ENCODE assay signal across 10 cellular contexts in genomic region chr3:123344175-123344908, GRCh38.
DNase-seq lines count a peak whose midpoint lies in the region; ATAC-seq, FAIRE-seq and TF ChIP-seq lines count a peak whose summit lies in the region.
"Had no signal": no experiment of that assay in that cellular context is flagged by ENCODE, and none has a peak within 500 bp of the region (broad histone marks: within the 10 kb centered on the region; RNA-seq: fewer than 3 reads in every experiment).

No MANE protein-coding gene starts in this region.

- TF ChIP-seq EP300 in H1 (IDR thresholded peaks at IDR 0.05; ENCODE audit: borderline replicate concordance in 1 of 2, low read depth in 2 of 2, low read length in 2 of 2) (no peak), upper lobe of left lung (IDR thresholded peaks at IDR 0.05) (no peak)

- H3K4me3 Mint-ChIP-seq in osteocyte (ENCODE audit: unreplicated experiment), result no peak overlapping the region

- H2AK5ac ChIP-seq in H1 (ENCODE audit: low read depth, low read length), result no peak overlapping the region

- H2BK120ac ChIP-seq in H1 (replicated peaks; ENCODE audit: low read depth, low read length), result no peak overlapping the region

- H3K23me2 ChIP-seq in H1 (ENCODE audit: low read depth, low read length), result no peaks in the 10 kb centered on the region

- CTCF ChIA-PET in H1 (lab: Charles Lee; ENCODE audit: partially characterized antibody), result interaction anchor here (1.0 to 4.7 kb wide), 6 partner anchors 9 to 146 kb away, joined by 3 to 43 read pairs (median 10); no protein-coding TSS in a partner anchor

- no peaks in the 10 kb centered on the region for H3K9me3 Mint-ChIP-seq in osteocyte (ENCODE audit: unreplicated experiment)

- H3K36me3 ChIP-seq in H1 (ENCODE audit: control insufficient read depth in 2 of 4, insufficient read depth in 4 of 4, low read length in 3 of 4) (no peaks in the 10 kb centered on the region), upper lobe of left lung (no peaks in the 10 kb centered on the region)
- H3K36me3 ChIP-seq: gastrocnemius medialis had no signal

- H2BK12ac ChIP-seq in H1 (ENCODE audit: low read depth, low read length), result 0 out of 2 replicates have a peak overlapping the region, but pooled peaks have one; percentile 86

- 72% methylated on average over 6 of the region's 6 CpGs; no CpG with 5 or more reads in 1 of the 2 experiments for WGBS in H1 (ENCODE audit: extremely low coverage in 1 of 2, insufficient coverage in 1 of 2, insufficient read length in 1 of 2, insufficient replicate concordance in 2 of 2, low coverage in 1 of 2, low lambda C conversion rate in 2 of 2, missing lambda C conversion rate in 1 of 2), 2 experiments
- WGBS in upper lobe of left lung, 2 donors, result 83 to 86% methylated on average over 6 of the region's 6 CpGs

- 0 out of 2 replicates have a peak overlapping the region, but pooled peaks have one; percentile 63 for H2BK5ac ChIP-seq in H1 (ENCODE audit: low read depth, low read length)

- FAIRE-seq in H1 (lab: Jason Lieb, UNC), result peak; percentile 28

- no peak overlapping the region for H3K9ac ChIP-seq in H1 (replicated peaks in 1 of 4; ENCODE audit: extremely low read depth in 1 of 4, low read depth in 3 of 4, low read length in 3 of 4)

- no peak overlapping the region for H4K91ac ChIP-seq in H1 (replicated peaks; ENCODE audit: insufficient read length, low read length)

- ATAC-seq in upper lobe of left lung (ENCODE audit: low FRiP score in 2 of 2), result no peak

- peaks cover 8% of the 10 kb centered on the region for H3K36me3 Mint-ChIP-seq in osteocyte (ENCODE audit: unreplicated experiment)

- H3K27me3 ChIP-seq in H1 (replicated peaks in 1 of 4; ENCODE audit: control insufficient read depth in 3 of 4, extremely low read depth in 1 of 4, insufficient read depth in 3 of 4, low read length in 3 of 4) (no peaks in the 10 kb centered on the region), upper lobe of left lung (no peaks in the 10 kb centered on the region)
- H3K27me3 ChIP-seq: gastrocnemius medialis had no signal

- H3K4me1 Mint-ChIP-seq in osteocyte (ENCODE audit: unreplicated experiment), result peaks cover 52% of the 10 kb centered on the region

- H3K27me3 Mint-ChIP-seq in osteocyte (ENCODE audit: unreplicated experiment), result peaks cover 21% of the 10 kb centered on the region

- H4K8ac ChIP-seq in H1 (ENCODE audit: extremely low read depth, insufficient read depth, low read length), result no peak overlapping the region; the same call in 1 of the 2 replicates

- H3K14ac ChIP-seq in H1 (ENCODE audit: insufficient read length), result no peak overlapping the region

- no peak overlapping the region for H4K5ac ChIP-seq in H1 (ENCODE audit: insufficient read length, low read depth, low read length)

- no peak overlapping the region for H3K4ac ChIP-seq in H1 (replicated peaks; ENCODE audit: insufficient read length, low read depth, low read length)

- H2BK20ac ChIP-seq in H1 (ENCODE audit: low read length), result no peak overlapping the region

- H3K79me2 ChIP-seq in H1 (ENCODE audit: control insufficient read depth in 1 of 2, insufficient read depth in 2 of 2, low read length in 2 of 2), result no peaks in the 10 kb centered on the region

- no peaks in the 10 kb centered on the region for H3K79me1 ChIP-seq in H1 (ENCODE audit: low read depth, low read length)

- TF ChIP-seq CTCF in GM12865 (IDR thresholded peaks at IDR 0.05; ENCODE audit: insufficient read depth, low read depth, low read length, missing control alignments), result no peak
- TF ChIP-seq CTCF in H1 (IDR thresholded peaks at IDR 0.05; ENCODE audit: control extremely low read depth in 1 of 3, insufficient read depth in 1 of 3, low read depth in 1 of 3, low read length in 3 of 3), result no peak
- TF ChIP-seq CTCF in osteocyte (IDR thresholded peaks at IDR 0.05), result no peak
- TF ChIP-seq CTCF in upper lobe of left lung (IDR thresholded peaks at IDR 0.05), result no peak

- no peaks in the 10 kb centered on the region for H3K9me3 ChIP-seq in H1 (ENCODE audit: insufficient read depth in 2 of 2, low read depth in 1 of 2, low read length in 1 of 2)
- no peaks in the 10 kb centered on the region for H3K9me3 ChIP-seq in upper lobe of left lung
- H3K9me3 ChIP-seq: gastrocnemius medialis had no signal

- peak overlapping the region; percentile 4 to 39; a peak in 1 of 4 replicates for H3K4me2 ChIP-seq in H1 (ENCODE audit: insufficient read depth in 1 of 2, low read depth in 2 of 2, low read length in 2 of 2)

- POLR2A ChIA-PET in H1 (lab: Charles Lee; ENCODE audit: partially characterized antibody), result no interaction called here

- H3K27ac ChIP-seq in H1 (ENCODE audit: low read depth, low read length) (no peak overlapping the region), upper lobe of left lung (no peak overlapping the region)

- H3K4me1 ChIP-seq in H1 (replicated peaks in 1 of 4; ENCODE audit: control insufficient read depth in 3 of 4, insufficient read depth in 4 of 4, low read length in 3 of 4) (peaks cover 5 to 17% (median 9%) of the 10 kb centered on the region in 4 experiments; a peak in 6 of 7 replicates), upper lobe of left lung (no peaks in the 10 kb centered on the region)
- H3K4me1 ChIP-seq: gastrocnemius medialis had no signal

- no peaks in the 10 kb centered on the region for H4K20me1 ChIP-seq in H1 (replicated peaks in 1 of 2; ENCODE audit: control insufficient read depth in 1 of 2, insufficient read depth in 2 of 2, low read length in 2 of 2)

- DNase-seq in GM12865 (ENCODE audit: low read depth) (peak; percentile 31), MV-4-11 (lab: John Stamatoyannopoulos, UW) (peak; percentile 80), H1 (ENCODE audit: low read depth in 1 of 2, low spot score in 2 of 2) (no peak), osteocyte (ENCODE audit: extremely low spot score, unreplicated experiment) (no peak), activated gamma-delta T cell treated with Interleukin-2 at 50 U/mL for 16 hours (no peak), NCI-H2171 treated with DMSO at 0.1 percent for 48 hours (lab: John Stamatoyannopoulos, UW) (no peak), upper lobe of left lung (no peak), GDM1 (lab: John Stamatoyannopoulos, UW) (no peak)
- DNase-seq: activated CD8-positive, alpha-beta memory T cell treated with anti-CD3 and anti-CD28 coated beads for 24 hours; gastrocnemius medialis had no signal

- TF ChIP-seq RAD21 in H1 (IDR thresholded peaks at IDR 0.05 in 1 of 2, conservative IDR thresholded peaks at IDR 0.05 in 1 of 2; ENCODE audit: low read depth in 2 of 2, low read length in 2 of 2), result no peak

- no peak overlapping the region for H2AFZ ChIP-seq in H1 (ENCODE audit: low read length)

- H3K23ac ChIP-seq in H1 (ENCODE audit: insufficient read length), result no peak overlapping the region

- H3K18ac ChIP-seq in H1 (ENCODE audit: extremely low read depth, low read length), result no peak overlapping the region

- H3K4me3 ChIP-seq in GM12865 (ENCODE audit: low read depth, low read length), result no peak overlapping the region
- no peak overlapping the region for H3K4me3 ChIP-seq in H1 (ENCODE audit: extremely low read depth in 1 of 4, insufficient read depth in 2 of 4, low read depth in 3 of 4, low read length in 4 of 4)
- no peak overlapping the region for H3K4me3 ChIP-seq in upper lobe of left lung
- H3K4me3 ChIP-seq: gastrocnemius medialis had no signal

- TF ChIP-seq POLR2A in H1 (IDR thresholded peaks at IDR 0.05; ENCODE audit: control extremely low read depth in 1 of 2, low read depth in 2 of 2, low read length in 2 of 2) (no peak), upper lobe of left lung (IDR thresholded peaks at IDR 0.05) (no peak)

- H3K27ac Mint-ChIP-seq in osteocyte (ENCODE audit: unreplicated experiment), result peak overlapping the region; percentile 66

- no peak overlapping the region for H2BK15ac ChIP-seq in H1 (ENCODE audit: low read length)

- no peak overlapping the region for H3K56ac ChIP-seq in H1 (replicated peaks; ENCODE audit: insufficient read length, low read depth, low read length)

TF ChIP-seq in H1, 55 proteins besides CTCF, POLR2A, EP300 and RAD21:
- TF ChIP-seq E2F6 (IDR thresholded peaks at IDR 0.05), result no peak
- TF ChIP-seq TBP (IDR thresholded peaks at IDR 0.05; ENCODE audit: low read depth, low read length), result no peak
- TF ChIP-seq ASH2L (IDR thresholded peaks at IDR 0.05; ENCODE audit: low read length), result no peak
- TF ChIP-seq NANOG (IDR thresholded peaks at IDR 0.05; ENCODE audit: insufficient read depth, low read depth, low read length, poor library complexity, severe bottlenecking), result no peak
- TF ChIP-seq TCF12 (IDR thresholded peaks at IDR 0.05; ENCODE audit: low read depth, low read length), result no peak
- TF ChIP-seq BCL11A (IDR thresholded peaks at IDR 0.05; ENCODE audit: low read depth in 2 of 2, low read length in 2 of 2), result no peak
- TF ChIP-seq, protein P1, sequence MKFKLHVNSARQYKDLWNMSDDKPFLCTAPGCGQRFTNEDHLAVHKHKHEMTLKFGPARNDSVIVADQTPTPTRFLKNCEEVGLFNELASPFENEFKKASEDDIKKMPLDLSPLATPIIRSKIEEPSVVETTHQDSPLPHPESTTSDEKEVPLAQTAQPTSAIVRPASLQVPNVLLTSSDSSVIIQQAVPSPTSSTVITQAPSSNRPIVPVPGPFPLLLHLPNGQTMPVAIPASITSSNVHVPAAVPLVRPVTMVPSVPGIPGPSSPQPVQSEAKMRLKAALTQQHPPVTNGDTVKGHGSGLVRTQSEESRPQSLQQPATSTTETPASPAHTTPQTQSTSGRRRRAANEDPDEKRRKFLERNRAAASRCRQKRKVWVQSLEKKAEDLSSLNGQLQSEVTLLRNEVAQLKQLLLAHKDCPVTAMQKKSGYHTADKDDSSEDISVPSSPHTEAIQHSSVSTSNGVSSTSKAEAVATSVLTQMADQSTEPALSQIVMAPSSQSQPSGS (IDR thresholded peaks at IDR 0.05; ENCODE audit: low read length), result no peak
- TF ChIP-seq ZNF274 (IDR thresholded peaks at IDR 0.05; ENCODE audit: borderline replicate concordance, extremely low read depth, low read length), result no peak

Comparison
In these comparisons a context has a peak if more than half of its experiments do, and no peak if none do; other contexts are left out.
1. DNase-seq: peak in GM12865 (single experiment) and MV-4-11 (single experiment); none in H1 (0 of 2), osteocyte (single experiment), activated gamma-delta T cell treated with Interleukin-2 at 50 U/mL for 16 hours (single experiment), NCI-H2171 treated with DMSO at 0.1 percent for 48 hours (single experiment), upper lobe of left lung (0 of 2) and GDM1 (single experiment).